9 cellular contexts compared by ENCODE assay signal in genomic region chr4:53640576-53641459, GRCh38.
DNase-seq lines count a peak whose midpoint lies in the region; ATAC-seq, FAIRE-seq and TF ChIP-seq lines count a peak whose summit lies in the region.
"Had no signal": no experiment of that assay in that cellular context is flagged by ENCODE, and none has a peak within 500 bp of the region (broad histone marks: within the 10 kb centered on the region; RNA-seq: fewer than 3 reads in every experiment).

No MANE protein-coding gene starts in this region.

- DNase-seq in stimulated activated naive CD8-positive, alpha-beta T cell treated with anti-CD3 and anti-CD28 coated beads, Interleukin-15, amount 100 ng/mL, for 72 hours = no peak
- no peak for DNase-seq in stimulated activated naive CD8-positive, alpha-beta T cell treated with anti-CD3 and anti-CD28 coated beads, Interleukin-15, Interleukin-2, amounts not matched to agents 100 U/mL and 50 U/mL, for 24 hours
- DNase-seq in NCI-H524 treated with DMSO at 0.1 percent for 48 hours (lab: John Stamatoyannopoulos, UW) = peak; percentile 83
- no peak for DNase-seq in HUDEP-2 (lab: John Stamatoyannopoulos, UW; ENCODE audit: unreplicated experiment in 76 of 76)
- no peak for DNase-seq in H54 (ENCODE audit: insufficient read length, low spot score)
- DNase-seq in OCI-M1 (lab: John Stamatoyannopoulos, UW) = no peak
- no peak for DNase-seq in activated CD4-positive, alpha-beta T cell treated with anti-CD3 and anti-CD28 coated beads, Interleukin-2, amount 50 U/mL, for 48 hours

- H3K9me3 Mint-ChIP-seq in stimulated activated naive CD8-positive, alpha-beta T cell treated with anti-CD3 and anti-CD28 coated beads, Interleukin-15, amount 100 ng/mL, for 72 hours = no peaks in the 10 kb centered on the region

- no peak for FAIRE-seq in H54 (lab: Jason Lieb, UNC)
- FAIRE-seq: TTC549 had no signal

- no peak overlapping the region for H3K4me3 Mint-ChIP-seq in stimulated activated naive CD8-positive, alpha-beta T cell treated with anti-CD3 and anti-CD28 coated beads, Interleukin-15, amount 100 ng/mL, for 72 hours

- H3K4me1 Mint-ChIP-seq in stimulated activated naive CD8-positive, alpha-beta T cell treated with anti-CD3 and anti-CD28 coated beads, Interleukin-15, amount 100 ng/mL, for 72 hours = no peaks in the 10 kb centered on the region

- TF ChIP-seq POLR2A in H54 (IDR thresholded peaks at IDR 0.05; ENCODE audit: low read depth, low read length) = no peak

- H3K27me3 Mint-ChIP-seq in stimulated activated naive CD8-positive, alpha-beta T cell treated with anti-CD3 and anti-CD28 coated beads, Interleukin-15, amount 100 ng/mL, for 72 hours = peaks cover 39% of the 10 kb centered on the region

- no peak overlapping the region for H3K27ac Mint-ChIP-seq in stimulated activated naive CD8-positive, alpha-beta T cell treated with anti-CD3 and anti-CD28 coated beads, Interleukin-15, amount 100 ng/mL, for 72 hours

- ATAC-seq in stimulated activated naive CD8-positive, alpha-beta T cell treated with anti-CD3 and anti-CD28 coated beads, Interleukin-15, amount 100 ng/mL, for 72 hours = peak; percentile 73
- ATAC-seq in stimulated activated naive CD8-positive, alpha-beta T cell treated with anti-CD3 and anti-CD28 coated beads, Interleukin-15, Interleukin-2, amounts not matched to agents 100 U/mL and 50 U/mL, for 24 hours = no peak
- peak; percentile 70 for ATAC-seq in HG02981 (IDR thresholded peaks at IDR 0.05; ENCODE audit: unreplicated experiment)
